In genomic region chr17:9241774-9242496, GRCh38 we compare ENCODE assay signal across 13 cellular contexts.
DNase-seq lines count a peak whose midpoint lies in the region; ATAC-seq, FAIRE-seq and TF ChIP-seq lines count a peak whose summit lies in the region.
"Had no signal": no experiment of that assay in that cellular context is flagged by ENCODE, and none has a peak within 500 bp of the region (broad histone marks: within the 10 kb centered on the region; RNA-seq: fewer than 3 reads in every experiment).

No MANE protein-coding gene starts in this region.

- TF ChIP-seq EP300 in HepG2 (IDR thresholded peaks at IDR 0.05; ENCODE audit: low read depth in 2 of 2, low read length in 2 of 2): no peak
- TF ChIP-seq EP300 in HepG2 (CRISPR knock-in tag; IDR thresholded peaks at IDR 0.05; ENCODE audit: borderline replicate concordance): no peak

- no peak for TF ChIP-seq RAD21 in HepG2 (CRISPR knock-in tag; IDR thresholded peaks at IDR 0.05)

- H3K9me3 Mint-ChIP-seq in central memory CD8-positive, alpha-beta T cell: no peaks in the 10 kb centered on the region

- H3K4me1 ChIP-seq in Peyer's patch: peaks cover 4 to 51% (median 19%) of the 10 kb centered on the region in 4 donors
- H3K4me1 ChIP-seq in HepG2 (ENCODE audit: insufficient read depth, low read length): peaks cover 43% of the 10 kb centered on the region
- H3K4me1 ChIP-seq in A673 (ENCODE audit: insufficient read depth, low read length, poor library complexity, severe bottlenecking): peaks cover 11% of the 10 kb centered on the region

- H4K20me1 ChIP-seq in HepG2 (ENCODE audit: insufficient read depth, low read length): no peaks in the 10 kb centered on the region

- 83% methylated on average over 9 of the region's 16 CpGs for WGBS in HepG2 (ENCODE audit: low lambda C conversion rate)
- WGBS in lower leg skin, 2 donors: 67 to 76% methylated on average over 11 to 13 of the region's 16 CpGs

- DNase-seq in Peyer's patch (no peak), HepG2 (ENCODE audit: low spot score) (no peak), substantia nigra (lab: John Stamatoyannopoulos, UW) (peak in 5 of 49 donors; percentile 35 to 65 (median 44)), lower leg skin (ENCODE audit: low spot score in 2 of 2) (no peak), DMS53 (lab: John Stamatoyannopoulos, UW) (no peak), A673 (ENCODE audit: low spot score) (no peak)
- DNase-seq in central memory CD8-positive, alpha-beta T cell (ENCODE audit: low spot score in 2 of 2): no peak
- DNase-seq: NCI-H1092; stimulated activated CD4-positive, alpha-beta T cell treated with anti-CD3 and anti-CD28 coated beads, Interleukin-4, amount 100 ng/mL, for 24 hours; stimulated activated naive CD4-positive, alpha-beta T cell treated with Interleukin-2 at 50 U/mL for 16 hours had no signal

- H3K27me3 ChIP-seq in Peyer's patch (no peaks in the 10 kb centered on the region), HepG2 (ENCODE audit: control insufficient read depth in 1 of 2, insufficient read depth in 2 of 2, low read length in 2 of 2) (no peaks in the 10 kb centered on the region), A673 (replicated peaks; ENCODE audit: insufficient read depth, low read depth, low read length, poor library complexity) (no peaks in the 10 kb centered on the region)

- in situ Hi-C loops in HepG2 (cut with HindIII; ENCODE audit: extremely low pct_ligation_motif_present, low pct_unique_long_range_greater_than_20kb): no loop called here

- H3K27me3 Mint-ChIP-seq in central memory CD8-positive, alpha-beta T cell: no peaks in the 10 kb centered on the region

- H3K4me1 Mint-ChIP-seq in central memory CD8-positive, alpha-beta T cell: peaks cover 11% of the 10 kb centered on the region

- H3K4me2 ChIP-seq in HepG2 (ENCODE audit: low read depth, low read length): peak overlapping the region; percentile 54; the same call in 1 of the 2 replicates

- peak overlapping the region; percentile 80 to 95 (median 88) for H3K27ac ChIP-seq in Peyer's patch
- no peak overlapping the region for H3K27ac ChIP-seq in HepG2 (ENCODE audit: extremely low read length, insufficient read depth, low read length)
- H3K27ac ChIP-seq in substantia nigra (ENCODE audit: low read depth, low read length, poor library complexity, severe bottlenecking): peak overlapping the region; percentile 72
- H3K27ac ChIP-seq in A673 (ENCODE audit: low read depth, low read length, poor library complexity, severe bottlenecking): no peak overlapping the region

- TF ChIP-seq CTCF in Peyer's patch (IDR thresholded peaks at IDR 0.05) (no peak), HepG2 (CRISPR knock-in tag; IDR thresholded peaks at IDR 0.05) (no peak), lower leg skin (IDR thresholded peaks at IDR 0.05) (no peak), A673 (conservative IDR thresholded peaks at IDR 0.05; ENCODE audit: low read depth, low read length) (no peak)

- BruUV-seq in HepG2 (replicated peaks; lab: Mats Ljungman, UMichigan): no TSS peak
- BruUV-seq in A673 (replicated peaks; lab: Mats Ljungman, UMichigan): no TSS peak

- H3K27ac Mint-ChIP-seq in central memory CD8-positive, alpha-beta T cell (ENCODE audit: low read depth): no peak overlapping the region

- no peak overlapping the region for H3K9ac ChIP-seq in HepG2 (ENCODE audit: insufficient read depth, low read depth, low read length)

- H3K4me3 Mint-ChIP-seq in central memory CD8-positive, alpha-beta T cell: peak overlapping the region; percentile 73

- H3K4me3 ChIP-seq in Peyer's patch (no peak overlapping the region), HepG2 (replicated peaks in 1 of 3; ENCODE audit: insufficient read depth in 1 of 3, low read depth in 2 of 3, low read length in 3 of 3) (no peak overlapping the region), lower leg skin (ENCODE audit: low read depth, poor library complexity, severe bottlenecking) (no peak overlapping the region), A673 (ENCODE audit: low read depth, low read length, poor library complexity, severe bottlenecking) (no peak overlapping the region)

- H3K79me2 ChIP-seq in HepG2 (ENCODE audit: insufficient read depth, low read length): no peaks in the 10 kb centered on the region

- H2AFZ ChIP-seq in HepG2 (ENCODE audit: low read length): no peak overlapping the region

- CTCF ChIA-PET in HepG2 (lab: Yijun Ruan, JAX; ENCODE audit: low intra/inter-chr PET ratio, low total read pairs) (no interaction called here), A673 (lab: Charles Lee) (no interaction called here)

- POLR2A ChIA-PET in HepG2 (lab: Yijun Ruan, JAX) (no interaction called here), A673 (lab: Charles Lee; ENCODE audit: low non-redundant PET) (no interaction called here)

- H3K9me3 ChIP-seq in Peyer's patch (no peaks in the 10 kb centered on the region), HepG2 (ENCODE audit: low read length) (no peaks in the 10 kb centered on the region), A673 (ENCODE audit: low read depth, low read length, poor library complexity, severe bottlenecking) (no peaks in the 10 kb centered on the region)

- TF ChIP-seq POLR2A in Peyer's patch (IDR thresholded peaks at IDR 0.05) (no peak), HepG2 (IDR thresholded peaks at IDR 0.05; ENCODE audit: insufficient read depth in 1 of 2, low read depth in 2 of 2, low read length in 2 of 2) (no peak), lower leg skin (IDR thresholded peaks at IDR 0.05) (no peak), GM18505 (IDR thresholded peaks at IDR 0.05; ENCODE audit: borderline replicate concordance, extremely low read depth, insufficient read depth, insufficient read length) (no peak)

- no peak for ATAC-seq in central memory CD8-positive, alpha-beta T cell (replicated peaks; ENCODE audit: extremely low read depth, poor library complexity, severe bottlenecking)
- ATAC-seq in HepG2 (no peak), GM18505 (IDR thresholded peaks at IDR 0.05; ENCODE audit: unreplicated experiment) (no peak)

- no peak for FAIRE-seq in HepG2 (lab: Jason Lieb, UNC)
- FAIRE-seq: endometrium, TTC549 had no signal

- no peaks in the 10 kb centered on the region for H3K36me3 ChIP-seq in Peyer's patch
- no peaks in the 10 kb centered on the region for H3K36me3 ChIP-seq in HepG2 (replicated peaks in 1 of 2; ENCODE audit: control insufficient read depth in 1 of 2, insufficient read depth in 2 of 2, low read length in 2 of 2)
- no peaks in the 10 kb centered on the region for H3K36me3 ChIP-seq in A673 (ENCODE audit: insufficient read depth, low read length, poor library complexity, severe bottlenecking)

- peaks cover 7% of the 10 kb centered on the region for H3K36me3 Mint-ChIP-seq in central memory CD8-positive, alpha-beta T cell (ENCODE audit: insufficient read depth)

- intact Hi-C loops in HepG2 (cut with micrococcal nuclease; ENCODE audit: unreplicated experiment): no loop called here
- intact Hi-C loops in lower leg skin (cut with DNase I; ENCODE audit: low total_unique reads): no loop called here
- intact Hi-C loops in A673 (cut with micrococcal nuclease; ENCODE audit: unreplicated experiment): no loop called here

TF ChIP-seq in HepG2, 621 proteins besides CTCF, POLR2A, EP300 and RAD21:
- no peak for TF ChIP-seq ZNF30 (CRISPR knock-in tag; IDR thresholded peaks at IDR 0.05)
- no peak for TF ChIP-seq PPARG (CRISPR knock-in tag; conservative IDR thresholded peaks at IDR 0.05)

Comparison
In these comparisons a context has a peak if more than half of its experiments do, and no peak if none do; other contexts are left out.
1. H3K27ac ChIP-seq: peak in Peyer's patch (4 of 4) and substantia nigra (single experiment); none in HepG2 (single experiment) and A673 (single experiment).